Comparison of ENCODE assay signal across 9 cellular contexts in the genomic region with DNA sequence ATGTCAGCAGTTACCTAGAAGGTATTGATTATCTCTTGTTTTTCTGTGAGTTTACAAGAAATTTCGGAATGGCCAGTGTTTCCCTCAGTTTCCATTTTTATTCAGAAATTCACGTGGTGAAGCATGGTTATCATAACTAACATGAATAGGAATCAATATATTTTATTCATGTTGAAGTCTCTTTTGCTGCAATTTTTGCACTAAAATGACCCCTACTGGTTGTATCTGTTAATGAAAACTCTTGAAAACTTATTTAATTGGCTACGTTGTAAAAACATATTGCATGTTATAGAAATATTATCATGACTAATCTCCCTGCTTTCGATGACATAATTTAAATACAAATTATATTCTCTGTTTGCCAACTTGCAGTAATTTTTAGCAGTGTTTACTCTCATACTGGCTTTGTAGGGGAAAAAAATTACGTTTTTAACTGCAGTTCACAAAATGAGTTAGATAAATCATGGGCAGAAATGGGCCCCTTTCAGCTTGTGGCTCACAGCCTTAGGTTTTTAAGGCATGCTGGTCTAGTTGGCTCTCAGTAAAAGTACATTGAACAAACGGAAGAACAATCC. TPM values are rescaled to one million over a fixed set of nuclear protein-coding genes. Genes with fewer than 3 reads are reported as not detected.
DNase-seq lines count a peak whose midpoint lies in the region; TF ChIP-seq lines count a peak whose summit lies in the region.
"Had no signal": no experiment of that assay in that cellular context is flagged by ENCODE, and none has a peak within 500 bp of the region (broad histone marks: within the 10 kb centered on the region; RNA-seq: fewer than 3 reads in every experiment).

No MANE protein-coding gene starts in this region.

- TF ChIP-seq CTCF in AG09319 (IDR thresholded peaks at IDR 0.05; ENCODE audit: low read depth, low read length) (peak; percentile 28), astrocyte of the spinal cord (IDR thresholded peaks at IDR 0.05; ENCODE audit: low read depth, low read length) (peak; percentile 23)

- in situ Hi-C loops in astrocyte of the spinal cord (cut with HindIII; ENCODE audit: low sequenced_read_pairs) = no loop called here

- H3K4me1 ChIP-seq in mesodermal cell (ENCODE audit: control insufficient read depth, insufficient read depth, low read length, poor library complexity, severe bottlenecking) = peaks cover 49% of the 10 kb centered on the region

- H3K4me3 ChIP-seq in astrocyte of the spinal cord (ENCODE audit: low read depth, low read length) = peak overlapping the region; percentile 92
- H3K4me3 ChIP-seq in mesodermal cell (ENCODE audit: extremely low read depth, insufficient read depth, low read length, poor library complexity, severe bottlenecking) = peak overlapping the region; percentile 93

- H3K36me3 ChIP-seq in mesodermal cell (ENCODE audit: control insufficient read depth, insufficient read depth, low read length) = peaks cover 25% of the 10 kb centered on the region

- DNase-seq in AG09319 (ENCODE audit: extremely low read depth, low read depth) = no peak
- peak; percentile 67 for DNase-seq in HCEC 1CT
- DNase-seq in astrocyte of the spinal cord (ENCODE audit: low read depth, low spot score) = no peak
- DNase-seq in SHP77 treated with DMSO at 0.1 percent for 48 hours (lab: John Stamatoyannopoulos, UW) = no peak
- DNase-seq in cerebellar nuclear complex (lab: John Stamatoyannopoulos, UW) = no peak
- DNase-seq in activated CD8-positive, alpha-beta memory T cell treated with anti-CD3 and anti-CD28 coated beads, Interleukin-2, amount 50 U/mL, for 4 hours = no peak
- DNase-seq in NCI-H774 (lab: John Stamatoyannopoulos, UW) = no peak

- WGBS in mesodermal cell (ENCODE audit: insufficient coverage in 2 of 2), 2 experiments = 83 to 86% methylated on average over 1 to 2 of the region's 6 CpGs

- H3K27ac ChIP-seq in mesodermal cell (ENCODE audit: low read depth, low read length, severe bottlenecking) = no peak overlapping the region
- H3K27ac ChIP-seq: HL-60 had no signal

- H3K9me3 ChIP-seq in mesodermal cell (ENCODE audit: control insufficient read depth, low read length) = no peaks in the 10 kb centered on the region

RNA-seq across cellular contexts. Expression of gene CRIM1, which starts 3.5 kb away (rescaled TPM):
- 45.4 TPM for polyA plus RNA-seq in mesodermal cell (2013, experiment 1 of 2)
- polyA plus RNA-seq in mesodermal cell (2013, experiment 2 of 2) = 32.6 TPM
